8 cellular contexts compared by ENCODE assay signal in the genomic region with DNA sequence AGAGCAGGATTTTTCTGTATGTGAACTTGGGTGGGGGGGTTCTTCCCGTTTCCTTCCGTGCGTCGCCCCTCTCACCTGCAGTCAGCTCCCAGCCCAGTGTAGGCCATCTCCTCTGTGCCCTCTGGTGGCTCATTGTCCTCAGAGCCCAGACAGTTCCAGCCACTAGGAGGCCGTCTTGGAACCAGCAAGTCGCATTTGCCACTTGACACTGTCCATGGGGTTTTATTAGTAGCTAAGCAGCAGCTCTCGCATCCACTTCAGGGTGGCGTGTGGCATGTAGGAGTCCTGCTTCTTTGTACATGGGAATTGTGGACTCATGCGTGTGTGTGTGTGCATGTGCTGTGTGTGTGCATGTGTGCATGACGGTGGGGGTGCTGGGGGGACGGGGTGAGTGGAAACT.
DNase-seq lines count a peak whose midpoint lies in the region; ATAC-seq, FAIRE-seq and TF ChIP-seq lines count a peak whose summit lies in the region.

No MANE protein-coding gene starts in this region.

- H3K9me3 ChIP-seq in HepG2 (ENCODE audit: low read length), result no peaks in the 10 kb centered on the region

- H3K4me2 ChIP-seq in HepG2 (ENCODE audit: low read depth, low read length), result no peak overlapping the region

- in situ Hi-C loops in HepG2 (cut with HindIII; ENCODE audit: extremely low pct_ligation_motif_present, low pct_unique_long_range_greater_than_20kb), result no loop called here

- peak; percentile 59 to 64 for ATAC-seq in activated naive CD4-positive, alpha-beta T cell treated with anti-CD3 and anti-CD28 coated beads, Interleukin-2, amount 50 U/mL, for 72 hours
- ATAC-seq in HepG2 (peak; percentile 87), GM21360 (IDR thresholded peaks at IDR 0.05; ENCODE audit: unreplicated experiment) (no peak), HG02763 (IDR thresholded peaks at IDR 0.05; ENCODE audit: unreplicated experiment) (no peak)

- intact Hi-C loops in HepG2 (cut with micrococcal nuclease; ENCODE audit: unreplicated experiment), result no loop called here

- H4K20me1 ChIP-seq in HepG2 (ENCODE audit: insufficient read depth, low read length), result no peaks in the 10 kb centered on the region

- TF ChIP-seq EP300 in HepG2 (IDR thresholded peaks at IDR 0.05; ENCODE audit: low read depth in 2 of 2, low read length in 2 of 2), result no peak
- TF ChIP-seq EP300 in HepG2 (CRISPR knock-in tag; IDR thresholded peaks at IDR 0.05; ENCODE audit: borderline replicate concordance), result no peak

- peak; percentile 85 for FAIRE-seq in HepG2 (lab: Jason Lieb, UNC)

- TF ChIP-seq CTCF in cardiac fibroblast (IDR thresholded peaks at IDR 0.05; ENCODE audit: low read depth, low read length), result peak; percentile 63
- peak; percentile 84 for TF ChIP-seq CTCF in HepG2 (CRISPR knock-in tag; IDR thresholded peaks at IDR 0.05)

- no peaks in the 10 kb centered on the region for H3K27me3 ChIP-seq in HepG2 (ENCODE audit: control insufficient read depth in 1 of 2, insufficient read depth in 2 of 2, low read length in 2 of 2)

- H3K4me1 ChIP-seq in HepG2 (ENCODE audit: insufficient read depth, low read length), result peaks cover 5% of the 10 kb centered on the region

- peaks cover 60 to 74% of the 10 kb centered on the region in 2 experiments for H3K36me3 ChIP-seq in HepG2 (replicated peaks in 1 of 2; ENCODE audit: control insufficient read depth in 1 of 2, insufficient read depth in 2 of 2, low read length in 2 of 2)

- no peak for DNase-seq in activated naive CD4-positive, alpha-beta T cell treated with anti-CD3 and anti-CD28 coated beads, Interleukin-2, amount 50 U/mL, for 72 hours (ENCODE audit: low spot score in 2 of 2)
- no peak for DNase-seq in activated naive CD4-positive, alpha-beta T cell (lab: John Stamatoyannopoulos, UW)
- DNase-seq in NCI-H69 (lab: John Stamatoyannopoulos, UW) (peak; percentile 56), cardiac fibroblast (ENCODE audit: low read depth in 2 of 2) (peak; percentile 46 to 51), HepG2 (ENCODE audit: low spot score) (peak; percentile 65), HCEC 1CT (no peak)

- peaks cover 10 to 17% of the 10 kb centered on the region in 2 donors for H3K36me3 Mint-ChIP-seq in activated naive CD4-positive, alpha-beta T cell treated with anti-CD3 and anti-CD28 coated beads, Interleukin-2, amount 50 U/mL, for 72 hours

- CTCF ChIA-PET in HepG2 (lab: Yijun Ruan, JAX; ENCODE audit: low intra/inter-chr PET ratio, low total read pairs), result interaction anchor here (0.7 to 3.5 kb wide), 3 partner anchors 32 to 127 kb away, joined by 3 to 17 read pairs (median 9); no protein-coding TSS in a partner anchor

- no peak overlapping the region for H3K4me3 ChIP-seq in cardiac fibroblast (replicated peaks in 1 of 2; ENCODE audit: low read depth in 2 of 2, low read length in 2 of 2)
- no peak overlapping the region for H3K4me3 ChIP-seq in HepG2 (replicated peaks in 1 of 3; ENCODE audit: insufficient read depth in 1 of 3, low read depth in 2 of 3, low read length in 3 of 3)

- no peak for TF ChIP-seq POLR2A in HepG2 (IDR thresholded peaks at IDR 0.05; ENCODE audit: insufficient read depth in 1 of 2, low read depth in 2 of 2, low read length in 2 of 2)

- no peak overlapping the region for H2AFZ ChIP-seq in HepG2 (ENCODE audit: low read length)

- no TSS peak for BruUV-seq in HepG2 (replicated peaks; lab: Mats Ljungman, UMichigan)

- POLR2A ChIA-PET in HepG2 (lab: Yijun Ruan, JAX), result interaction anchor here (1.4 kb wide), 1 partner anchor 126 kb away, joined by 5 read pairs; no protein-coding TSS in a partner anchor

- H3K27ac ChIP-seq in HepG2 (ENCODE audit: extremely low read length, insufficient read depth, low read length), result no peak overlapping the region

- H3K27ac Mint-ChIP-seq in activated naive CD4-positive, alpha-beta T cell treated with anti-CD3 and anti-CD28 coated beads, Interleukin-2, amount 50 U/mL, for 72 hours, result no peak overlapping the region

- TF ChIP-seq RAD21 in HepG2 (CRISPR knock-in tag; IDR thresholded peaks at IDR 0.05), result peak; percentile 82

- H3K9ac ChIP-seq in HepG2 (ENCODE audit: insufficient read depth, low read depth, low read length), result no peak overlapping the region

- WGBS in HepG2 (ENCODE audit: low lambda C conversion rate), result 89% methylated on average over 11 of the region's 11 CpGs

- H3K79me2 ChIP-seq in HepG2 (ENCODE audit: insufficient read depth, low read length), result no peaks in the 10 kb centered on the region

- no peaks in the 10 kb centered on the region for H3K9me3 Mint-ChIP-seq in activated naive CD4-positive, alpha-beta T cell treated with anti-CD3 and anti-CD28 coated beads, Interleukin-2, amount 50 U/mL, for 72 hours

TF ChIP-seq in HepG2, 621 proteins besides CTCF, POLR2A, EP300 and RAD21 (continues in another document):
- TF ChIP-seq XRCC5 (optimal IDR thresholded peaks at IDR 0.05; ENCODE audit: low read length) (peak; percentile 87), TEAD3 (CRISPR knock-in tag; optimal IDR thresholded peaks at IDR 0.05; ENCODE audit: borderline replicate concordance) (peak; percentile 17), NONO (IDR thresholded peaks at IDR 0.05) (no peak), NONO (CRISPR knock-in tag; conservative IDR thresholded peaks at IDR 0.05) (peak; percentile 56; the same call in 1 of the 2 replicates), ZNF775 (CRISPR knock-in tag; IDR thresholded peaks at IDR 0.05; ENCODE audit: borderline replicate concordance) (no peak), RXRA (CRISPR knock-in tag; IDR thresholded peaks at IDR 0.05) (no peak), HMG20A (CRISPR knock-in tag; IDR thresholded peaks at IDR 0.05; ENCODE audit: borderline replicate concordance) (no peak)
- TF ChIP-seq, protein P1, sequence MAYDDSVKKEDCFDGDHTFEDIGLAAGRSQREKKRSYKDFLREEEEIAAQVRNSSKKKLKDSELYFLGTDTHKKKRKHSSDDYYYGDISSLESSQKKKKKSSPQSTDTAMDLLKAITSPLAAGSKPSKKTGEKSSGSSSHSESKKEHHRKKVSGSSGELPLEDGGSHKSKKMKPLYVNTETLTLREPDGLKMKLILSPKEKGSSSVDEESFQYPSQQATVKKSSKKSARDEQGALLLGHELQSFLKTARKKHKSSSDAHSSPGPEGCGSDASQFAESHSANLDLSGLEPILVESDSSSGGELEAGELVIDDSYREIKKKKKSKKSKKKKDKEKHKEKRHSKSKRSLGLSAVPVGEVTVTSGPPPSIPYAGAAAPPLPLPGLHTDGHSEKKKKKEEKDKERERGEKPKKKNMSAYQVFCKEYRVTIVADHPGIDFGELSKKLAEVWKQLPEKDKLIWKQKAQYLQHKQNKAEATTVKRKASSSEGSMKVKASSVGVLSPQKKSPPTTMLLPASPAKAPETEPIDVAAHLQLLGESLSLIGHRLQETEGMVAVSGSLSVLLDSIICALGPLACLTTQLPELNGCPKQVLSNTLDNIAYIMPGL (CRISPR knock-in tag; IDR thresholded peaks at IDR 0.05; ENCODE audit: borderline replicate concordance in 1 of 2, low read depth in 1 of 2), result peak; percentile 23 to 45; a peak in 1 of 4 replicates
- TF ChIP-seq, protein P2, sequence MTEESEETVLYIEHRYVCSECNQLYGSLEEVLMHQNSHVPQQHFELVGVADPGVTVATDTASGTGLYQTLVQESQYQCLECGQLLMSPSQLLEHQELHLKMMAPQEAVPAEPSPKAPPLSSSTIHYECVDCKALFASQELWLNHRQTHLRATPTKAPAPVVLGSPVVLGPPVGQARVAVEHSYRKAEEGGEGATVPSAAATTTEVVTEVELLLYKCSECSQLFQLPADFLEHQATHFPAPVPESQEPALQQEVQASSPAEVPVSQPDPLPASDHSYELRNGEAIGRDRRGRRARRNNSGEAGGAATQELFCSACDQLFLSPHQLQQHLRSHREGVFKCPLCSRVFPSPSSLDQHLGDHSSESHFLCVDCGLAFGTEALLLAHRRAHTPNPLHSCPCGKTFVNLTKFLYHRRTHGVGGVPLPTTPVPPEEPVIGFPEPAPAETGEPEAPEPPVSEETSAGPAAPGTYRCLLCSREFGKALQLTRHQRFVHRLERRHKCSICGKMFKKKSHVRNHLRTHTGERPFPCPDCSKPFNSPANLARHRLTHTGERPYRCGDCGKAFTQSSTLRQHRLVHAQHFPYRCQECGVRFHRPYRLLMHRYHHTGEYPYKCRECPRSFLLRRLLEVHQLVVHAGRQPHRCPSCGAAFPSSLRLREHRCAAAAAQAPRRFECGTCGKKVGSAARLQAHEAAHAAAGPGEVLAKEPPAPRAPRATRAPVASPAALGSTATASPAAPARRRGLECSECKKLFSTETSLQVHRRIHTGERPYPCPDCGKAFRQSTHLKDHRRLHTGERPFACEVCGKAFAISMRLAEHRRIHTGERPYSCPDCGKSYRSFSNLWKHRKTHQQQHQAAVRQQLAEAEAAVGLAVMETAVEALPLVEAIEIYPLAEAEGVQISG (CRISPR knock-in tag; IDR thresholded peaks at IDR 0.05), result peak; percentile 78
- TF ChIP-seq, protein P3, sequence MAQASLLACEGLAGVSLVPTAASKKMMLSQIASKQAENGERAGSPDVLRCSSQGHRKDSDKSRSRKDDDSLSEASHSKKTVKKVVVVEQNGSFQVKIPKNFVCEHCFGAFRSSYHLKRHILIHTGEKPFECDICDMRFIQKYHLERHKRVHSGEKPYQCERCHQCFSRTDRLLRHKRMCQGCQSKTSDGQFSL (CRISPR knock-in tag; IDR thresholded peaks at IDR 0.05), result peak; percentile 53; the same call in 1 of the 2 replicates
- TF ChIP-seq, protein P4, sequence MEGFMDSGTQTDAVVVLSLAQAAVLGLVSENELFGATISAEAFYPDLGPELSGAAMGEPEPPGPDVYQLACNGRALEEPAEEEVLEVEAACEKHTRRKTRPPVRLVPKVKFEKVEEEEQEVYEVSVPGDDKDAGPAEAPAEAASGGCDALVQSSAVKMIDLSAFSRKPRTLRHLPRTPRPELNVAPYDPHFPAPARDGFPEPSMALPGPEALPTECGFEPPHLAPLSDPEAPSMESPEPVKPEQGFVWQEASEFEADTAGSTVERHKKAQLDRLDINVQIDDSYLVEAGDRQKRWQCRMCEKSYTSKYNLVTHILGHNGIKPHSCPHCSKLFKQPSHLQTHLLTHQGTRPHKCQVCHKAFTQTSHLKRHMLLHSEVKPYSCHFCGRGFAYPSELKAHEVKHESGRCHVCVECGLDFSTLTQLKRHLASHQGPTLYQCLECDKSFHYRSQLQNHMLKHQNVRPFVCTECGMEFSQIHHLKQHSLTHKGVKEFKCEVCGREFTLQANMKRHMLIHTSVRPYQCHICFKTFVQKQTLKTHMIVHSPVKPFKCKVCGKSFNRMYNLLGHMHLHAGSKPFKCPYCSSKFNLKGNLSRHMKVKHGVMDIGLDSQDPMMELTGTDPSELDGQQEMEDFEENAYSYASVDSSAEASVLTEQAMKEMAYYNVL (CRISPR knock-in tag; IDR thresholded peaks at IDR 0.05; ENCODE audit: borderline replicate concordance), result 0 out of 2 replicates have a peak, but pooled peaks have one; percentile 35
- TF ChIP-seq, protein P5, sequence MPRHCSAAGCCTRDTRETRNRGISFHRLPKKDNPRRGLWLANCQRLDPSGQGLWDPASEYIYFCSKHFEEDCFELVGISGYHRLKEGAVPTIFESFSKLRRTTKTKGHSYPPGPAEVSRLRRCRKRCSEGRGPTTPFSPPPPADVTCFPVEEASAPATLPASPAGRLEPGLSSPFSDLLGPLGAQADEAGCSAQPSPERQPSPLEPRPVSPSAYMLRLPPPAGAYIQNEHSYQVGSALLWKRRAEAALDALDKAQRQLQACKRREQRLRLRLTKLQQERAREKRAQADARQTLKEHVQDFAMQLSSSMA (CRISPR knock-in tag; IDR thresholded peaks at IDR 0.05), result 0 out of 2 replicates have a peak, but pooled peaks have one; percentile 26

Comparison
In these comparisons a context has a peak if more than half of its experiments do, and no peak if none do; other contexts are left out.
1. ATAC-seq: peak in activated naive CD4-positive, alpha-beta T cell treated with anti-CD3 and anti-CD28 coated beads, Interleukin-2, amount 50 U/mL, for 72 hours (2 of 2) and HepG2 (single experiment); none in GM21360 (single experiment) and HG02763 (single experiment).
2. DNase-seq: peak in NCI-H69 (single experiment), cardiac fibroblast (2 of 2) and HepG2 (single experiment); none in activated naive CD4-positive, alpha-beta T cell treated with anti-CD3 and anti-CD28 coated beads, Interleukin-2, amount 50 U/mL, for 72 hours (0 of 2), activated naive CD4-positive, alpha-beta T cell (0 of 4) and HCEC 1CT (single experiment).